17 cellular contexts compared by ENCODE assay signal in genomic region chr12:117718559-117718958, GRCh38.
DNase-seq lines count a peak whose midpoint lies in the region; ATAC-seq and TF ChIP-seq lines count a peak whose summit lies in the region.
"Had no signal": no experiment of that assay in that cellular context is flagged by ENCODE, and none has a peak within 500 bp of the region (broad histone marks: within the 10 kb centered on the region; RNA-seq: fewer than 3 reads in every experiment).

No MANE protein-coding gene starts in this region.

- H3K27ac ChIP-seq in right cardiac atrium (ENCODE audit: low read length), result no peak overlapping the region

- intact Hi-C loops in right cardiac atrium (cut with DNase I), result no loop called here

- H3K4me1 ChIP-seq in right cardiac atrium (ENCODE audit: control insufficient read depth, insufficient read depth, low read length), result no peaks in the 10 kb centered on the region

- no peaks in the 10 kb centered on the region for H3K9me3 ChIP-seq in right cardiac atrium (ENCODE audit: control insufficient read depth, low read length)

- whole genome bisulfite sequencing in right cardiac atrium, result 23% methylated on average over 4 of the region's 4 CpGs

- DNase-seq in DMS79 treated with DMSO at 0.1 percent for 48 hours (lab: John Stamatoyannopoulos, UW), result peak; percentile 51
- no peak for DNase-seq in DMS79 (lab: John Stamatoyannopoulos, UW)
- peak; percentile 17 for DNase-seq in AG10803 (ENCODE audit: low read depth)
- DNase-seq in NCI-H69 (lab: John Stamatoyannopoulos, UW), result peak; percentile 11
- no peak for DNase-seq in right cardiac atrium
- no peak for DNase-seq in AG20443 (ENCODE audit: low spot score)
- DNase-seq in left lobe of liver (ENCODE audit: low spot score), result no peak
- DNase-seq: 8988T, H7, Karpas-422, NCI-H1436, NCI-H187 treated with DMSO at 0.1 percent for 48 hours, NCI-H2171 treated with DMSO at 0.1 percent for 48 hours, NCI-H446 treated with DMSO at 0.1 percent for 48 hours, NCI-H748 treated with DMSO at 0.1 percent for 48 hours had no signal

- ATAC-seq in right cardiac atrium (peak; percentile 69 to 73), left lobe of liver (no peak), HG03108 (IDR thresholded peaks at IDR 0.05; ENCODE audit: unreplicated experiment) (no peak)
- ATAC-seq: GM12878 had no signal

- H3K4me3 ChIP-seq in AG10803 (ENCODE audit: low read length) (no peak overlapping the region), right cardiac atrium (ENCODE audit: low read length) (no peak overlapping the region)
- H3K4me3 ChIP-seq: GM12878 had no signal

- TF ChIP-seq CTCF in AG10803 (conservative IDR thresholded peaks at IDR 0.05; ENCODE audit: low read length), result no peak

- no peaks in the 10 kb centered on the region for H3K27me3 ChIP-seq in right cardiac atrium (ENCODE audit: control insufficient read depth, insufficient read depth)

Comparison
In these comparisons a context has a peak if more than half of its experiments do, and no peak if none do; other contexts are left out.
1. DNase-seq: peak in DMS79 treated with DMSO at 0.1 percent for 48 hours (single experiment), AG10803 (single experiment) and NCI-H69 (single experiment); none in DMS79 (single experiment), right cardiac atrium (0 of 3), AG20443 (single experiment) and left lobe of liver (single experiment).
2. ATAC-seq: peak in right cardiac atrium (2 of 2); none in left lobe of liver (single experiment) and HG03108 (single experiment).